8 cellular contexts compared by ENCODE assay signal in the genomic region with DNA sequence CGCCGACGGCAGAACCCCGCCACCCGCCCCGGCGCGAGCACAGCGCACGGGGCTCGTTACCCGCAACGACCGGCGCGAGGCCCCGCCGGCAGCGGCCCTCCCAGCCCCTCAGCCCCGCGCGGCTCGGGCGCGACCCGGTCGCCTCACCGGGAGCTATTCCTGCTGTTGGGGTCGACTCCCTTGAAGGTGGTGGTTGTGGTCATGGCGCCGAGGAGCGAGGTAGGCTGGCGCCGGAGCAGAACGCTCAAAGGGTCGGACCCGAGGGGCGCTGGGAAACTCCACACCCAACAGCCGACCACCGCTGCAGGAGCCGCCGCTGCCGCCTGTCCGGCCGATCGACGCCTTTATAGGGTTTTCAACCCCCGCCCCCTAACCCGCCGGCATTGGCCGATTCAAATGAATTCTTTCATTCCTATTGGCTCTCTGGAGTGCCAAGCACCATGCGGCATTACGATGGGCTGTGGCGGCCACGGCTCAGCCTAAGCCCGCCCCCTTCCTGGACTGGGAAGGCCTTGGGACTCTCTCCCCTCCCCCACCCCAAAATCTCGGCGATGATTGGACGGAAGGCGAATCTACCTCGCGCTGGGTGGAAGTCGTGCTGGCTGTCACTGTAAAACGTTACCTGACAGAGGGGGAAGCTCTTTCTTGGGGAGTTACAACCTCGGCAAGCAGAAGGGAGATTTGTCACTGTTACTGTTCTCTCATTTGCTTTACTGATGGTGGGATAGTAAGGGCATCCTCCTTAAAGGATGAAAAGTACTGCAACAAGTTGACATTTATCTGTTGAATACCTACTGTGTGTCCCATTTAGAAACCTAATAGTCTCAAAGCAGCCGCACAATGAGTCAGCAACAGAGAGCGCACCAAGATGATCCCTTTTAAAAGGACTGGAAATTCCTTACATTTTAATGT. TPM values are rescaled to one million over a fixed set of nuclear protein-coding genes. Genes with fewer than 3 reads are reported as not detected.
A peak's percentile ranks its signal among the peaks of the same experiment; 100 is the strongest.
DNase-seq lines count a peak whose midpoint lies in the region; ATAC-seq and TF ChIP-seq lines count a peak whose summit lies in the region.

Gene JPT1 (minus strand): TSS at position 318 of the 912 bp plus-strand sequence. CDS start 115 bp downstream, at position 203.

- no peaks in the 10 kb centered on the region for H3K9me3 ChIP-seq in BE2C

- peak; percentile 94 for ATAC-seq in HG03460 (IDR thresholded peaks at IDR 0.05; ENCODE audit: unreplicated experiment)

- DNase-seq in BE2C (peak; percentile 99), GM19240 (ENCODE audit: insufficient read length, low spot score) (peak; percentile 96), NCI-H526 (lab: John Stamatoyannopoulos, UW) (peak; percentile 98 to 100), coronary artery (ENCODE audit: low spot score) (peak; percentile 98), left kidney (ENCODE audit: low read depth, low spot score) (peak; percentile 100)
- peak; percentile 99 for DNase-seq in activated CD4-positive, alpha-beta T cell treated with anti-CD3 and anti-CD28 coated beads for 48 hours
- peak; percentile 98 for DNase-seq in stimulated activated CD4-positive, alpha-beta T cell treated with anti-CD3 and anti-CD28 coated beads, Interleukin-2, amount 100 ng/mL, for 24 hours

- peaks cover 5% of the 10 kb centered on the region; the same call in 1 of the 2 replicates for H3K4me1 ChIP-seq in BE2C

- peak within 1 kb of the TSS in 1 of 2 donors; percentile 81 for H3K27ac ChIP-seq in coronary artery

- H3K36me3 ChIP-seq in BE2C = peaks cover 32% of the 10 kb centered on the region

- TF ChIP-seq CTCF in BE2C (IDR thresholded peaks at IDR 0.05; ENCODE audit: low read depth, low read length) = no peak
- TF ChIP-seq CTCF in coronary artery (IDR thresholded peaks at IDR 0.05) = no peak

- H3K4me3 ChIP-seq in BE2C (ENCODE audit: low read depth, low read length) (peak within 1 kb of the TSS; percentile 100), coronary artery (peak within 1 kb of the TSS; percentile 95)

- no peaks in the 10 kb centered on the region for H3K27me3 ChIP-seq in BE2C

RNA-seq across cellular contexts. Expression of gene JPT1, which starts in this region (rescaled TPM):
- polyA plus RNA-seq in BE2C (2012; ENCODE audit: insufficient read depth, insufficient read length, low read depth) = 474 TPM
